8 cellular contexts compared by ENCODE assay signal in genomic region chr11:111923351-111923788, GRCh38. TPM values are rescaled to one million over a fixed set of nuclear protein-coding genes. Genes with fewer than 3 reads are reported as not detected.
DNase-seq lines count a peak whose midpoint lies in the region; ATAC-seq, FAIRE-seq and TF ChIP-seq lines count a peak whose summit lies in the region.

No MANE protein-coding gene starts in this region.

- peak overlapping the region; percentile 46 for H4K5ac ChIP-seq in IMR-90 (ENCODE audit: low read depth, low read length)

- H2BK15ac ChIP-seq in IMR-90 (ENCODE audit: low read depth, low read length) = peak overlapping the region; percentile 91; the same call in 2 of the 3 replicates

- no peak overlapping the region for H3K4me3 ChIP-seq in IMR-90 (ENCODE audit: insufficient read depth, low read depth, low read length)
- peak overlapping the region; percentile 24 to 57 (median 49); a peak in 5 of 6 replicates for H3K4me3 ChIP-seq in HepG2 (replicated peaks in 1 of 3; ENCODE audit: insufficient read depth in 1 of 3, low read depth in 2 of 3, low read length in 3 of 3)
- H3K4me3 ChIP-seq in subcutaneous abdominal adipose tissue (ENCODE audit: low read depth in 1 of 5, low read length in 5 of 5) = peak overlapping the region in 4 of 5 donors; percentile 1 to 43 (median 30)

- intact Hi-C loops in IMR-90 (cut with micrococcal nuclease) (no loop called here), HepG2 (cut with micrococcal nuclease; ENCODE audit: unreplicated experiment) (no loop called here)

- no peaks in the 10 kb centered on the region for H4K20me1 ChIP-seq in IMR-90 (ENCODE audit: insufficient read depth, low read length)
- H4K20me1 ChIP-seq in HepG2 (ENCODE audit: insufficient read depth, low read length) = no peaks in the 10 kb centered on the region

- H3K36me3 ChIP-seq in IMR-90 (ENCODE audit: control insufficient read depth, insufficient read depth, low read length) = no peaks in the 10 kb centered on the region
- H3K36me3 ChIP-seq in HepG2 (replicated peaks in 1 of 2; ENCODE audit: control insufficient read depth in 1 of 2, insufficient read depth in 2 of 2, low read length in 2 of 2) = no peaks in the 10 kb centered on the region
- H3K36me3 ChIP-seq in subcutaneous abdominal adipose tissue (ENCODE audit: control insufficient read depth in 5 of 5, insufficient read depth in 5 of 5, low read length in 5 of 5) = no peaks in the 10 kb centered on the region

- H2AK5ac ChIP-seq in IMR-90 (ENCODE audit: low read depth, low read length) = peak overlapping the region; percentile 94; the same call in 1 of the 2 replicates

- H2AK9ac ChIP-seq in IMR-90 (replicated peaks; ENCODE audit: low read depth, low read length, poor library complexity) = peak overlapping the region; percentile 85

- peak overlapping the region; percentile 98 for H3K4ac ChIP-seq in IMR-90 (ENCODE audit: low read depth, low read length)

- dilution Hi-C loops in IMR-90 (cut with HindIII; ENCODE audit: low sequenced_read_pairs, unreplicated experiment) = no loop called here

- peak overlapping the region; percentile 88 for H3K56ac ChIP-seq in IMR-90 (ENCODE audit: extremely low read depth, insufficient read depth, low read length)

- peak in 1 of 2 experiments; percentile 66; a peak in 2 of 4 replicates for TF ChIP-seq EP300 in HepG2 (IDR thresholded peaks at IDR 0.05; ENCODE audit: low read depth in 2 of 2, low read length in 2 of 2)
- TF ChIP-seq EP300 in HepG2 (CRISPR knock-in tag; IDR thresholded peaks at IDR 0.05; ENCODE audit: borderline replicate concordance) = no peak

- DNase-seq in IMR-90 (peak; percentile 48), cerebellar cortex (ENCODE audit: low spot score) (peak; percentile 95), HepG2 (ENCODE audit: low spot score) (peak; percentile 75), COLO668 (lab: John Stamatoyannopoulos, UW; ENCODE audit: unreplicated experiment) (no peak)
- DNase-seq in activated CD4-positive, alpha-beta T cell treated with anti-CD3 and anti-CD28 coated beads, Interleukin-2, amount 50 U/mL, for 4 hours = no peak

- H3K27me3 ChIP-seq in IMR-90 (ENCODE audit: control insufficient read depth, insufficient read depth, low read length) (no peaks in the 10 kb centered on the region), HepG2 (ENCODE audit: control insufficient read depth in 1 of 2, insufficient read depth in 2 of 2, low read length in 2 of 2) (no peaks in the 10 kb centered on the region), subcutaneous abdominal adipose tissue (ENCODE audit: control insufficient read depth in 5 of 5, insufficient read depth in 4 of 5, low read length in 5 of 5) (no peaks in the 10 kb centered on the region)

- TF ChIP-seq CTCF in IMR-90 (conservative IDR thresholded peaks at IDR 0.05; ENCODE audit: low read depth, low read length) (no peak), HepG2 (CRISPR knock-in tag; IDR thresholded peaks at IDR 0.05) (no peak)

- ATAC-seq in IMR-90 (ENCODE audit: low read depth) (peak; percentile 0; the same call in 1 of the 2 replicates), HepG2 (no peak), GM19397 (IDR thresholded peaks at IDR 0.05; ENCODE audit: unreplicated experiment) (no peak), GM18867 (IDR thresholded peaks at IDR 0.05; ENCODE audit: unreplicated experiment) (no peak)

- H3K9me1 ChIP-seq in IMR-90 (ENCODE audit: insufficient read depth, low read length) = peaks cover 21% of the 10 kb centered on the region

- no peak for FAIRE-seq in HepG2 (lab: Jason Lieb, UNC)

- H4K91ac ChIP-seq in IMR-90 (ENCODE audit: insufficient read depth, low read depth, low read length) = peak overlapping the region; percentile 96

- H4K8ac ChIP-seq in IMR-90 (ENCODE audit: low read depth in 2 of 2, low read length in 2 of 2) = peak overlapping the region; percentile 90 to 94

- peak overlapping the region; percentile 97 for H3K14ac ChIP-seq in IMR-90 (replicated peaks; ENCODE audit: low read depth, low read length)

- H3K27ac ChIP-seq in IMR-90 (ENCODE audit: insufficient read depth, low read length) (peak overlapping the region; percentile 52), HepG2 (ENCODE audit: extremely low read length, insufficient read depth, low read length) (peak overlapping the region; percentile 92), subcutaneous abdominal adipose tissue (ENCODE audit: low read depth, low read length) (peak overlapping the region; percentile 94)

- POLR2A ChIA-PET in IMR-90 (lab: Charles Lee; ENCODE audit: unreplicated experiment) (no interaction called here), HepG2 (lab: Yijun Ruan, JAX) (interaction anchor here (0.7 to 1.9 kb wide), 3 partner anchors 13 to 58 kb away, joined by 3 to 9 read pairs (median 3); partner anchors contain the start of genes DIXDC1 and FDXACB1)

- peak overlapping the region; percentile 90 for H2BK5ac ChIP-seq in IMR-90 (ENCODE audit: low read depth, low read length, poor library complexity, severe bottlenecking)

- H3K4me1 ChIP-seq in IMR-90 (ENCODE audit: control insufficient read depth, insufficient read depth, low read length) = peaks cover 17% of the 10 kb centered on the region
- peaks cover 91% of the 10 kb centered on the region for H3K4me1 ChIP-seq in HepG2 (ENCODE audit: insufficient read depth, low read length)
- H3K4me1 ChIP-seq in subcutaneous abdominal adipose tissue (ENCODE audit: control insufficient read depth in 5 of 5, insufficient read depth in 5 of 5, low read length in 5 of 5) = peaks cover 8 to 57% (median 47%) of the 10 kb centered on the region in 5 donors

- in situ Hi-C loops in IMR-90 (cut with MboI; ENCODE audit: low sequenced_read_pairs) = loop anchor here (5.0 kb wide), 1 partner anchor 41 kb away; no protein-coding TSS in a partner anchor
- in situ Hi-C loops in HepG2 (cut with HindIII; ENCODE audit: extremely low pct_ligation_motif_present, low pct_unique_long_range_greater_than_20kb) = no loop called here

- peak overlapping the region; percentile 97 for H2BK20ac ChIP-seq in IMR-90 (ENCODE audit: low read depth, low read length)

- BruUV-seq in IMR-90 (replicated peaks; lab: Mats Ljungman, UMichigan) = no TSS peak
- BruUV-seq in HepG2 (replicated peaks; lab: Mats Ljungman, UMichigan) = no TSS peak

- 0 out of 2 replicates have a peak, but pooled peaks have one; percentile 15 for TF ChIP-seq POLR2A in IMR-90 (IDR thresholded peaks at IDR 0.05; ENCODE audit: low read depth, low read length)
- TF ChIP-seq POLR2A in HepG2 (IDR thresholded peaks at IDR 0.05; ENCODE audit: insufficient read depth in 1 of 2, low read depth in 2 of 2, low read length in 2 of 2) = no peak

- H2BK120ac ChIP-seq in IMR-90 (ENCODE audit: low read depth, low read length) = peak overlapping the region; percentile 85

- H3K23ac ChIP-seq in IMR-90 (ENCODE audit: low read depth, low read length) = peak overlapping the region; percentile 83; the same call in 1 of the 2 replicates

- H3K18ac ChIP-seq in IMR-90 (ENCODE audit: low read depth, low read length) = peak overlapping the region; percentile 34

- H3K79me1 ChIP-seq in IMR-90 (ENCODE audit: low read depth in 1 of 2, low read length in 2 of 2) = peaks cover 0 to 8% of the 10 kb centered on the region in 2 experiments; a peak in 2 of 4 replicates

- H3K9me3 ChIP-seq in IMR-90 (ENCODE audit: control insufficient read depth, insufficient read depth, low read length) (no peaks in the 10 kb centered on the region), HepG2 (ENCODE audit: low read length) (no peaks in the 10 kb centered on the region), subcutaneous abdominal adipose tissue (ENCODE audit: control insufficient read depth in 5 of 5, low read length in 5 of 5) (no peaks in the 10 kb centered on the region)

- WGBS in IMR-90 (ENCODE audit: extremely low coverage in 2 of 2, insufficient read length in 1 of 2), 2 experiments = no CpG with 5 or more reads among the region's 5 CpGs
- 4% methylated on average over 5 of the region's 5 CpGs for WGBS in HepG2 (ENCODE audit: low lambda C conversion rate)

- H3K9ac ChIP-seq in IMR-90 (ENCODE audit: low read depth, low read length) (peak overlapping the region; percentile 57), HepG2 (ENCODE audit: insufficient read depth, low read depth, low read length) (peak overlapping the region; percentile 72), subcutaneous abdominal adipose tissue (ENCODE audit: low read length in 5 of 5) (peak overlapping the region; percentile 49 to 87 (median 64))

- TF ChIP-seq RAD21 in IMR-90 (IDR thresholded peaks at IDR 0.05; ENCODE audit: low read length) (no peak), HepG2 (CRISPR knock-in tag; IDR thresholded peaks at IDR 0.05) (no peak)

- peak overlapping the region; percentile 84 for H2AFZ ChIP-seq in IMR-90 (replicated peaks; ENCODE audit: low read length, poor library complexity)
- peak overlapping the region; percentile 81 for H2AFZ ChIP-seq in HepG2 (ENCODE audit: low read length)

- peak overlapping the region; percentile 75 for H3K4me2 ChIP-seq in IMR-90 (ENCODE audit: low read depth, low read length)
- H3K4me2 ChIP-seq in HepG2 (ENCODE audit: low read depth, low read length) = peak overlapping the region; percentile 78

- CTCF ChIA-PET in IMR-90 (lab: Yijun Ruan, JAX) = no interaction called here
- CTCF ChIA-PET in HepG2 (lab: Yijun Ruan, JAX; ENCODE audit: low intra/inter-chr PET ratio, low total read pairs) = no interaction called here

- no peaks in the 10 kb centered on the region for H3K79me2 ChIP-seq in HepG2 (ENCODE audit: insufficient read depth, low read length)

RNA-seq across cellular contexts. Expression of gene C11orf52, which starts 4.7 kb away (rescaled TPM):
- total RNA-seq in IMR-90 (2012; rRNA removed) (0.28 and 0.90 TPM in 2 replicates), HepG2 (2016; rRNA removed; fragmentation: Illumina TruSeq; extraction: Trizol) (7.4 and 10.5 TPM in 2 replicates)
- polyA plus RNA-seq in IMR-90 (2012; rRNA removed) (1.0 and 1.1 TPM in 2 replicates), HepG2 (2011; rRNA removed) (11.0 and 16.5 TPM in 2 replicates)
- polyA plus RNA-seq in IMR-90 (2012; cell fraction: cytosol; rRNA removed) = 0.57 and 0.73 TPM in 2 replicates
- 0.17 and 0.50 TPM in 2 replicates for polyA plus RNA-seq in IMR-90 (2012; cell fraction: nucleus; rRNA removed; ENCODE audit: low replicate concordance)
- total RNA-seq in HepG2 (2016; cell fraction: cytosol; rRNA removed; fragmentation: Illumina TruSeq; extraction: Trizol; ENCODE audit: low read depth) = 4.1 and 5.5 TPM in 2 replicates
- 6.8 and 7.2 TPM in 2 replicates for total RNA-seq in HepG2 (2016; cell fraction: insoluble cytoplasmic fraction; rRNA removed; fragmentation: Illumina TruSeq; extraction: Trizol)
- 8.8 and 9.2 TPM in 2 replicates for total RNA-seq in HepG2 (2016; cell fraction: membrane; rRNA removed; fragmentation: Illumina TruSeq; extraction: Trizol)
- 4.1 and 4.7 TPM in 2 replicates for total RNA-seq in HepG2 (2016; cell fraction: nucleus; rRNA removed; fragmentation: Illumina TruSeq; extraction: Trizol)
- polyA plus RNA-seq in HepG2 (2011; cell fraction: cytosol; rRNA removed) = 13.1 and 14.8 TPM in 2 replicates
- polyA plus RNA-seq in HepG2 (2011; cell fraction: nucleus; rRNA removed) = 5.6 and 8.0 TPM in 2 replicates
- 9.9 and 12.8 TPM in 2 replicates for polyA plus RNA-seq in HepG2 (2012)
- 5.0 TPM in 2 replicates for polyA plus RNA-seq in HepG2 (2016; cell fraction: cytosol; fragmentation: Illumina TruSeq; extraction: Trizol; ENCODE audit: low read depth)
- 9.5 and 12.3 TPM in 2 replicates for polyA plus RNA-seq in HepG2 (2016; cell fraction: insoluble cytoplasmic fraction; fragmentation: Illumina TruSeq; extraction: Trizol; ENCODE audit: low read depth)
- polyA plus RNA-seq in HepG2 (2016; cell fraction: membrane; fragmentation: Illumina TruSeq; extraction: Trizol; ENCODE audit: low read depth) = 9.8 and 10.0 TPM in 2 replicates
- 8.5 and 9.1 TPM in 2 replicates for polyA plus RNA-seq in HepG2 (2016; cell fraction: nucleus; fragmentation: Illumina TruSeq; extraction: Trizol; ENCODE audit: insufficient read depth, low read depth)
- 3.9 TPM in 1 of 2 replicates, not detected in the other for polyA minus RNA-seq in HepG2 (2011; rRNA and poly(A)+ RNA removed; ENCODE audit: low replicate concordance)
- polyA minus RNA-seq in HepG2 (2011; cell fraction: cytosol; rRNA and poly(A)+ RNA removed) = 3.7 and 7.0 TPM in 2 replicates
- polyA minus RNA-seq in HepG2 (2011; cell fraction: nucleus; rRNA and poly(A)+ RNA removed) = 3.3 and 5.7 TPM in 2 replicates

RNA-seq across cellular contexts. Expression of gene HSPB2, which starts 10.8 kb away (rescaled TPM):
- under 0.01 and 0.18 TPM in 2 replicates for total RNA-seq in IMR-90 (2012; rRNA removed)
- 0.55 and 1.0 TPM in 2 replicates for polyA plus RNA-seq in IMR-90 (2012; rRNA removed)
- 0.27 and 0.36 TPM in 2 replicates for polyA plus RNA-seq in IMR-90 (2012; cell fraction: cytosol; rRNA removed)
- 0.68 and 0.70 TPM in 2 replicates for polyA plus RNA-seq in IMR-90 (2012; cell fraction: nucleus; rRNA removed; ENCODE audit: low replicate concordance)
- not detected in 2 replicates for total RNA-seq in HepG2 (2016; rRNA removed; fragmentation: Illumina TruSeq; extraction: Trizol)
- total RNA-seq in HepG2 (2016; cell fraction: cytosol; rRNA removed; fragmentation: Illumina TruSeq; extraction: Trizol; ENCODE audit: low read depth) = not detected in 2 replicates
- not detected in 2 replicates for total RNA-seq in HepG2 (2016; cell fraction: insoluble cytoplasmic fraction; rRNA removed; fragmentation: Illumina TruSeq; extraction: Trizol)
- not detected in 2 replicates for total RNA-seq in HepG2 (2016; cell fraction: membrane; rRNA removed; fragmentation: Illumina TruSeq; extraction: Trizol)
- total RNA-seq in HepG2 (2016; cell fraction: nucleus; rRNA removed; fragmentation: Illumina TruSeq; extraction: Trizol) = not detected in 2 replicates
- 0.04 TPM in 1 of 2 replicates, not detected in the other for polyA plus RNA-seq in HepG2 (2011; rRNA removed)
- 0.05 TPM in 1 of 2 replicates, not detected in the other for polyA plus RNA-seq in HepG2 (2011; cell fraction: cytosol; rRNA removed)
- polyA plus RNA-seq in HepG2 (2011; cell fraction: nucleus; rRNA removed) = 0.32 and 0.45 TPM in 2 replicates
- not detected in 2 replicates for polyA plus RNA-seq in HepG2 (2012)
- not detected in 2 replicates for polyA plus RNA-seq in HepG2 (2016; cell fraction: cytosol; fragmentation: Illumina TruSeq; extraction: Trizol; ENCODE audit: low read depth)
- polyA plus RNA-seq in HepG2 (2016; cell fraction: insoluble cytoplasmic fraction; fragmentation: Illumina TruSeq; extraction: Trizol; ENCODE audit: low read depth) = not detected in 2 replicates
- polyA plus RNA-seq in HepG2 (2016; cell fraction: membrane; fragmentation: Illumina TruSeq; extraction: Trizol; ENCODE audit: low read depth) = not detected in 2 replicates
- polyA plus RNA-seq in HepG2 (2016; cell fraction: nucleus; fragmentation: Illumina TruSeq; extraction: Trizol; ENCODE audit: insufficient read depth, low read depth) = not detected in 2 replicates
- polyA minus RNA-seq in HepG2 (2011; rRNA and poly(A)+ RNA removed; ENCODE audit: low replicate concordance) = 0.20 TPM in 1 of 2 replicates, not detected in the other
- not detected in 2 replicates for polyA minus RNA-seq in HepG2 (2011; cell fraction: cytosol; rRNA and poly(A)+ RNA removed)
- not detected in 2 replicates for polyA minus RNA-seq in HepG2 (2011; cell fraction: nucleus; rRNA and poly(A)+ RNA removed)

RNA-seq across cellular contexts. Expression of gene CRYAB, which starts 11.8 kb away (rescaled TPM):
- total RNA-seq in IMR-90 (2012; rRNA removed) (3.9 and 6.5 TPM in 2 replicates), HepG2 (2016; rRNA removed; fragmentation: Illumina TruSeq; extraction: Trizol) (0.55 and 0.69 TPM in 2 replicates)
- polyA plus RNA-seq in IMR-90 (2012; rRNA removed) (16.5 and 19.5 TPM in 2 replicates), HepG2 (2011; rRNA removed) (0.24 and 1.1 TPM in 2 replicates)
- polyA plus RNA-seq in IMR-90 (2012; cell fraction: cytosol; rRNA removed) = 12.3 and 25.3 TPM in 2 replicates
- polyA plus RNA-seq in IMR-90 (2012; cell fraction: nucleus; rRNA removed; ENCODE audit: low replicate concordance) = 4.3 and 6.7 TPM in 2 replicates
- 0.88 and 1.2 TPM in 2 replicates for total RNA-seq in HepG2 (2016; cell fraction: cytosol; rRNA removed; fragmentation: Illumina TruSeq; extraction: Trizol; ENCODE audit: low read depth)
- 0.63 and 1.1 TPM in 2 replicates for total RNA-seq in HepG2 (2016; cell fraction: insoluble cytoplasmic fraction; rRNA removed; fragmentation: Illumina TruSeq; extraction: Trizol)
- total RNA-seq in HepG2 (2016; cell fraction: membrane; rRNA removed; fragmentation: Illumina TruSeq; extraction: Trizol) = 0.80 and 1.1 TPM in 2 replicates
- total RNA-seq in HepG2 (2016; cell fraction: nucleus; rRNA removed; fragmentation: Illumina TruSeq; extraction: Trizol) = not detected in 2 replicates
- 0.35 and 0.36 TPM in 2 replicates for polyA plus RNA-seq in HepG2 (2011; cell fraction: cytosol; rRNA removed)
- polyA plus RNA-seq in HepG2 (2011; cell fraction: nucleus; rRNA removed) = 0.74 and 1.7 TPM in 2 replicates
- polyA plus RNA-seq in HepG2 (2012) = 0.70 and 0.88 TPM in 2 replicates
- polyA plus RNA-seq in HepG2 (2016; cell fraction: cytosol; fragmentation: Illumina TruSeq; extraction: Trizol; ENCODE audit: low read depth) = 0.90 and 1.9 TPM in 2 replicates
- polyA plus RNA-seq in HepG2 (2016; cell fraction: insoluble cytoplasmic fraction; fragmentation: Illumina TruSeq; extraction: Trizol; ENCODE audit: low read depth) = 1.3 and 1.6 TPM in 2 replicates
- 1.4 TPM in 2 replicates for polyA plus RNA-seq in HepG2 (2016; cell fraction: membrane; fragmentation: Illumina TruSeq; extraction: Trizol; ENCODE audit: low read depth)
- polyA plus RNA-seq in HepG2 (2016; cell fraction: nucleus; fragmentation: Illumina TruSeq; extraction: Trizol; ENCODE audit: insufficient read depth, low read depth) = 1.4 and 4.7 TPM in 2 replicates
- 0.70 TPM in 1 of 2 replicates, not detected in the other for polyA minus RNA-seq in HepG2 (2011; rRNA and poly(A)+ RNA removed; ENCODE audit: low replicate concordance)
- not detected in 2 replicates for polyA minus RNA-seq in HepG2 (2011; cell fraction: cytosol; rRNA and poly(A)+ RNA removed)
- polyA minus RNA-seq in HepG2 (2011; cell fraction: nucleus; rRNA and poly(A)+ RNA removed) = not detected in 2 replicates

RNA-seq across cellular contexts. Expression of gene DIXDC1, which starts 13.8 kb away (rescaled TPM):
- total RNA-seq in IMR-90 (2012; rRNA removed) (10.4 and 11.1 TPM in 2 replicates), HepG2 (2016; rRNA removed; fragmentation: Illumina TruSeq; extraction: Trizol) (25.0 and 29.7 TPM in 2 replicates)
- polyA plus RNA-seq in IMR-90 (2012; rRNA removed) (5.3 and 5.9 TPM in 2 replicates), HepG2 (2011; rRNA removed) (7.8 and 10.4 TPM in 2 replicates)
- polyA plus RNA-seq in IMR-90 (2012; cell fraction: cytosol; rRNA removed) = 2.0 and 3.9 TPM in 2 replicates
- polyA plus RNA-seq in IMR-90 (2012; cell fraction: nucleus; rRNA removed; ENCODE audit: low replicate concordance) = 3.3 and 7.3 TPM in 2 replicates
- total RNA-seq in HepG2 (2016; cell fraction: cytosol; rRNA removed; fragmentation: Illumina TruSeq; extraction: Trizol; ENCODE audit: low read depth) = 3.1 and 3.8 TPM in 2 replicates
- 25.9 and 27.6 TPM in 2 replicates for total RNA-seq in HepG2 (2016; cell fraction: insoluble cytoplasmic fraction; rRNA removed; fragmentation: Illumina TruSeq; extraction: Trizol)
- total RNA-seq in HepG2 (2016; cell fraction: membrane; rRNA removed; fragmentation: Illumina TruSeq; extraction: Trizol) = 9.8 and 10.5 TPM in 2 replicates
- total RNA-seq in HepG2 (2016; cell fraction: nucleus; rRNA removed; fragmentation: Illumina TruSeq; extraction: Trizol) = 23.5 and 24.4 TPM in 2 replicates
- 5.8 and 6.4 TPM in 2 replicates for polyA plus RNA-seq in HepG2 (2011; cell fraction: cytosol; rRNA removed)
- polyA plus RNA-seq in HepG2 (2011; cell fraction: nucleus; rRNA removed) = 8.3 and 10.8 TPM in 2 replicates
- 5.4 and 8.1 TPM in 2 replicates for polyA plus RNA-seq in HepG2 (2012)
- 0.92 and 1.2 TPM in 2 replicates for polyA plus RNA-seq in HepG2 (2016; cell fraction: cytosol; fragmentation: Illumina TruSeq; extraction: Trizol; ENCODE audit: low read depth)
- polyA plus RNA-seq in HepG2 (2016; cell fraction: insoluble cytoplasmic fraction; fragmentation: Illumina TruSeq; extraction: Trizol; ENCODE audit: low read depth) = 18.3 and 18.5 TPM in 2 replicates
- polyA plus RNA-seq in HepG2 (2016; cell fraction: membrane; fragmentation: Illumina TruSeq; extraction: Trizol; ENCODE audit: low read depth) = 3.9 and 4.0 TPM in 2 replicates
- polyA plus RNA-seq in HepG2 (2016; cell fraction: nucleus; fragmentation: Illumina TruSeq; extraction: Trizol; ENCODE audit: insufficient read depth, low read depth) = 15.8 and 16.2 TPM in 2 replicates
- polyA minus RNA-seq in HepG2 (2011; rRNA and poly(A)+ RNA removed; ENCODE audit: low replicate concordance) = 14.7 and 35.3 TPM in 2 replicates
- 13.1 and 16.2 TPM in 2 replicates for polyA minus RNA-seq in HepG2 (2011; cell fraction: cytosol; rRNA and poly(A)+ RNA removed)
- 27.1 and 33.9 TPM in 2 replicates for polyA minus RNA-seq in HepG2 (2011; cell fraction: nucleus; rRNA and poly(A)+ RNA removed)

RNA-seq across cellular contexts. Expression of gene CFAP68, which starts 44.0 kb away (rescaled TPM):
- total RNA-seq in IMR-90 (2012; rRNA removed) (8.9 and 10.2 TPM in 2 replicates), HepG2 (2016; rRNA removed; fragmentation: Illumina TruSeq; extraction: Trizol) (22.2 and 23.9 TPM in 2 replicates)
- polyA plus RNA-seq in IMR-90 (2012; rRNA removed) (17.0 and 19.9 TPM in 2 replicates), HepG2 (2011; rRNA removed) (25.6 and 26.3 TPM in 2 replicates)
- 12.8 and 19.3 TPM in 2 replicates for polyA plus RNA-seq in IMR-90 (2012; cell fraction: cytosol; rRNA removed)
- polyA plus RNA-seq in IMR-90 (2012; cell fraction: nucleus; rRNA removed; ENCODE audit: low replicate concordance) = 1.6 and 6.8 TPM in 2 replicates
- 19.0 and 21.8 TPM in 2 replicates for total RNA-seq in HepG2 (2016; cell fraction: cytosol; rRNA removed; fragmentation: Illumina TruSeq; extraction: Trizol; ENCODE audit: low read depth)
- 20.6 and 27.8 TPM in 2 replicates for total RNA-seq in HepG2 (2016; cell fraction: insoluble cytoplasmic fraction; rRNA removed; fragmentation: Illumina TruSeq; extraction: Trizol)
- total RNA-seq in HepG2 (2016; cell fraction: membrane; rRNA removed; fragmentation: Illumina TruSeq; extraction: Trizol) = 34.5 and 36.6 TPM in 2 replicates
- total RNA-seq in HepG2 (2016; cell fraction: nucleus; rRNA removed; fragmentation: Illumina TruSeq; extraction: Trizol) = 9.7 and 12.0 TPM in 2 replicates
- polyA plus RNA-seq in HepG2 (2011; cell fraction: cytosol; rRNA removed) = 14.9 and 18.5 TPM in 2 replicates
- 5.4 and 9.9 TPM in 2 replicates for polyA plus RNA-seq in HepG2 (2011; cell fraction: nucleus; rRNA removed)
- 27.0 and 32.4 TPM in 2 replicates for polyA plus RNA-seq in HepG2 (2012)
- 44.6 and 49.4 TPM in 2 replicates for polyA plus RNA-seq in HepG2 (2016; cell fraction: cytosol; fragmentation: Illumina TruSeq; extraction: Trizol; ENCODE audit: low read depth)
- polyA plus RNA-seq in HepG2 (2016; cell fraction: insoluble cytoplasmic fraction; fragmentation: Illumina TruSeq; extraction: Trizol; ENCODE audit: low read depth) = 40.7 and 45.8 TPM in 2 replicates
- polyA plus RNA-seq in HepG2 (2016; cell fraction: membrane; fragmentation: Illumina TruSeq; extraction: Trizol; ENCODE audit: low read depth) = 53.9 and 57.5 TPM in 2 replicates
- 17.7 and 23.1 TPM in 2 replicates for polyA plus RNA-seq in HepG2 (2016; cell fraction: nucleus; fragmentation: Illumina TruSeq; extraction: Trizol; ENCODE audit: insufficient read depth, low read depth)
- 3.1 and 8.5 TPM in 2 replicates for polyA minus RNA-seq in HepG2 (2011; rRNA and poly(A)+ RNA removed; ENCODE audit: low replicate concordance)
- 4.7 and 5.3 TPM in 2 replicates for polyA minus RNA-seq in HepG2 (2011; cell fraction: cytosol; rRNA and poly(A)+ RNA removed)
- 3.1 and 6.0 TPM in 2 replicates for polyA minus RNA-seq in HepG2 (2011; cell fraction: nucleus; rRNA and poly(A)+ RNA removed)

Comparison
In these comparisons a context has a peak if more than half of its experiments do, and no peak if none do; other contexts are left out.
1. DNase-seq: peak in IMR-90 (single experiment), cerebellar cortex (single experiment) and HepG2 (single experiment); none in activated CD4-positive, alpha-beta T cell treated with anti-CD3 and anti-CD28 coated beads, Interleukin-2, amount 50 U/mL, for 4 hours (0 of 2) and COLO668 (single experiment).
2. Peak in every context shown above with its lines, with median percentiles within 50 percentile points of each other: H3K27ac ChIP-seq and H3K9ac ChIP-seq.